ENCODE assay signal across 26 cellular contexts in the genomic region with DNA sequence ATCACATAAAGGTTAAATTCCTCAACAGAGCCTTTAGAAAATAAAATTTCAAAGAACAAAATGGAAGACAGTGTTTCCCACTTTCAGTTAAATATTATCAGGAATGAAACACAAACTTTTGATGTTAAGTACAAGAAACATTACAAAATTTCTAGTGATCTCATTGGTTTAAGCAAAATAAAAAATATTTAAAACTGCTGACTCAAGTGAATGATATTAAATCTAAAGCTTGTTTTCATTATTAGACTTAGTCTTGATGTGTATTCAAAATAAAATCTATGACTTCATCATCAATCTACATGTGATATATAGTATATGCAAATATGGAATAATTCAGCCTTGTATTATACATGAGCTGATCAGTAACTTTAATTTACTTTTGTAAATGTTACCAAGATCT.
A peak's percentile ranks its signal among the peaks of the same experiment; 100 is the strongest.
DNase-seq lines count a peak whose midpoint lies in the region; ATAC-seq, FAIRE-seq and TF ChIP-seq lines count a peak whose summit lies in the region.
"Had no signal": no experiment of that assay in that cellular context is flagged by ENCODE, and none has a peak within 500 bp of the region (broad histone marks: within the 10 kb centered on the region; RNA-seq: fewer than 3 reads in every experiment).

No MANE protein-coding gene starts in this region.

- POLR2A ChIA-PET in A549 (lab: Yijun Ruan, JAX), result no interaction called here
- POLR2A ChIA-PET in IMR-90 (lab: Charles Lee; ENCODE audit: unreplicated experiment), result no interaction called here

- no peak overlapping the region for H2AK9ac ChIP-seq in IMR-90 (replicated peaks; ENCODE audit: low read depth, low read length, poor library complexity)

- no peak overlapping the region for H2BK120ac ChIP-seq in IMR-90 (ENCODE audit: low read depth, low read length)

- intact Hi-C loops in IMR-90 (cut with micrococcal nuclease), result loop anchor here (10.0 kb wide), 1 partner anchor 358 kb away; no protein-coding TSS in a partner anchor
- intact Hi-C loops in pancreas (cut with DNase I), result no loop called here

- CTCF ChIA-PET in A549 (lab: Yijun Ruan, JAX), result no interaction called here
- CTCF ChIA-PET in IMR-90 (lab: Yijun Ruan, JAX), result no interaction called here

- H3K9me1 ChIP-seq in IMR-90 (ENCODE audit: insufficient read depth, low read length), result no peaks in the 10 kb centered on the region

- H3K36me3 Mint-ChIP-seq in glutamatergic neuron (ENCODE audit: unreplicated experiment) (no peaks in the 10 kb centered on the region), type B pancreatic cell (no peaks in the 10 kb centered on the region)

- no peak overlapping the region for H2AFZ ChIP-seq in IMR-90 (replicated peaks; ENCODE audit: low read length, poor library complexity)

- FAIRE-seq in A549 (lab: Jason Lieb, UNC) (no peak), colon (lab: Jason Lieb, UNC) (peak; percentile 45), pancreas (lab: Jason Lieb, UNC) (no peak)
- FAIRE-seq: A204.1, GM12878, GM12892, GM18507, GM19239 had no signal

- no peak for TF ChIP-seq CTCF in A549 (IDR thresholded peaks at IDR 0.05)
- no peak for TF ChIP-seq CTCF in IMR-90 (conservative IDR thresholded peaks at IDR 0.05; ENCODE audit: low read depth, low read length)
- no peak for TF ChIP-seq CTCF in glutamatergic neuron (IDR thresholded peaks at IDR 0.05; ENCODE audit: partially characterized antibody, unreplicated experiment)
- no peak for TF ChIP-seq CTCF in pancreas (IDR thresholded peaks at IDR 0.05)
- TF ChIP-seq CTCF in type B pancreatic cell (conservative IDR thresholded peaks at IDR 0.05), result no peak

- no peak for TF ChIP-seq EP300 in A549 (IDR thresholded peaks at IDR 0.05)

- no peak overlapping the region for H3K23ac ChIP-seq in IMR-90 (ENCODE audit: low read depth, low read length)

- no TSS peak for BruUV-seq in IMR-90 (replicated peaks; lab: Mats Ljungman, UMichigan)

- H4K91ac ChIP-seq in IMR-90 (ENCODE audit: insufficient read depth, low read depth, low read length), result no peak overlapping the region

- H3K9ac ChIP-seq in IMR-90 (ENCODE audit: low read depth, low read length), result no peak overlapping the region
- H3K9ac ChIP-seq: BLaER1 treated with 17β-estradiol and CSF1 and Interleukin-3, amounts not matched to agents 10 nM and 100 nM had no signal

- H3K4me1 Mint-ChIP-seq in glutamatergic neuron (ENCODE audit: low read depth, unreplicated experiment) (peaks cover 21% of the 10 kb centered on the region), type B pancreatic cell (ENCODE audit: unreplicated experiment) (no peaks in the 10 kb centered on the region)
- H3K4me1 Mint-ChIP-seq: B cell had no signal

- H3K27me3 Mint-ChIP-seq in glutamatergic neuron (ENCODE audit: unreplicated experiment) (no peaks in the 10 kb centered on the region), type B pancreatic cell (no peaks in the 10 kb centered on the region)
- H3K27me3 Mint-ChIP-seq: B cell; CD4-positive, alpha-beta T cell had no signal

- H3K27ac ChIP-seq in A549 (no peak overlapping the region), IMR-90 (ENCODE audit: insufficient read depth, low read length) (no peak overlapping the region), pancreas (no peak overlapping the region)
- H3K27ac ChIP-seq: BLaER1 treated with 17β-estradiol and CSF1 and Interleukin-3, amounts not matched to agents 10 nM and 100 nM; C4-2B had no signal

- no peak for DNase-seq in A549 (ENCODE audit: low read depth in 1 of 2, low spot score in 1 of 2)
- DNase-seq in IMR-90, result no peak
- DNase-seq in glutamatergic neuron, result no peak
- DNase-seq in pancreas, result no peak
- DNase-seq in type B pancreatic cell (ENCODE audit: extremely low spot score, unreplicated experiment), result no peak
- DNase-seq: 8988T; AML-193; Caco-2; CD4-positive, alpha-beta T cell; CD8-positive, alpha-beta T cell; DMS153; DMS53; DMS79; DND-41; GDM1 had no signal

- H3K27ac Mint-ChIP-seq in glutamatergic neuron (ENCODE audit: unreplicated experiment) (peak overlapping the region; percentile 1), type B pancreatic cell (no peak overlapping the region)
- H3K27ac Mint-ChIP-seq: B cell; CD4-positive, alpha-beta T cell; CD8-positive, alpha-beta T cell had no signal

- H3K9me3 Mint-ChIP-seq in glutamatergic neuron (ENCODE audit: unreplicated experiment), result peaks cover 3% of the 10 kb centered on the region
- no peaks in the 10 kb centered on the region for H3K9me3 Mint-ChIP-seq in type B pancreatic cell
- H3K9me3 Mint-ChIP-seq: CD4-positive, alpha-beta T cell; CD8-positive, alpha-beta T cell had no signal

- H3K14ac ChIP-seq in IMR-90 (replicated peaks; ENCODE audit: low read depth, low read length), result no peak overlapping the region

- no peak overlapping the region for H3K4me3 Mint-ChIP-seq in glutamatergic neuron (ENCODE audit: unreplicated experiment)
- no peak overlapping the region for H3K4me3 Mint-ChIP-seq in type B pancreatic cell
- H3K4me3 Mint-ChIP-seq: B cell; CD4-positive, alpha-beta T cell; CD8-positive, alpha-beta T cell had no signal

- dilution Hi-C loops in IMR-90 (cut with HindIII; ENCODE audit: low sequenced_read_pairs, unreplicated experiment), result no loop called here

- H3K4me1 ChIP-seq in A549 (no peaks in the 10 kb centered on the region), IMR-90 (ENCODE audit: control insufficient read depth, insufficient read depth, low read length) (no peaks in the 10 kb centered on the region; the same call in 1 of the 2 replicates), pancreas (no peaks in the 10 kb centered on the region)
- H3K4me1 ChIP-seq: BLaER1 treated with 17β-estradiol and CSF1 and Interleukin-3, amounts not matched to agents 10 nM and 100 nM; Caco-2 had no signal

- no peak overlapping the region for H2BK5ac ChIP-seq in IMR-90 (ENCODE audit: low read depth, low read length, poor library complexity, severe bottlenecking)

- no peak overlapping the region for H4K5ac ChIP-seq in IMR-90 (ENCODE audit: low read depth, low read length)

- H2AK5ac ChIP-seq in IMR-90 (ENCODE audit: low read depth, low read length), result no peak overlapping the region

- H3K4me2 ChIP-seq in A549 (no peak overlapping the region), IMR-90 (ENCODE audit: low read depth, low read length) (no peak overlapping the region)
- H3K4me2 ChIP-seq: BLaER1 treated with 17β-estradiol and CSF1 and Interleukin-3, amounts not matched to agents 10 nM and 100 nM had no signal

- H3K18ac ChIP-seq in IMR-90 (ENCODE audit: low read depth, low read length), result no peak overlapping the region

- no peak overlapping the region for H2BK15ac ChIP-seq in IMR-90 (ENCODE audit: low read depth, low read length)

- ATAC-seq in A549 (no peak), IMR-90 (ENCODE audit: low read depth) (no peak), HG02852 (IDR thresholded peaks at IDR 0.05; ENCODE audit: unreplicated experiment) (no peak), pancreas (no peak), GM21576 (IDR thresholded peaks at IDR 0.05; ENCODE audit: unreplicated experiment) (no peak)
- ATAC-seq: CD8-positive, alpha-beta T cell; GM12878 had no signal

- H3K36me3 ChIP-seq in IMR-90 (ENCODE audit: control insufficient read depth, insufficient read depth, low read length), result no peaks in the 10 kb centered on the region
- H3K36me3 ChIP-seq in pancreas, result no peaks in the 10 kb centered on the region

- H3K4ac ChIP-seq in IMR-90 (ENCODE audit: low read depth, low read length), result no peak overlapping the region

- H3K4me3 ChIP-seq in A549, result no peak overlapping the region
- no peak overlapping the region for H3K4me3 ChIP-seq in IMR-90 (ENCODE audit: insufficient read depth, low read depth, low read length)
- no peak overlapping the region for H3K4me3 ChIP-seq in pancreas
- H3K4me3 ChIP-seq: BLaER1 treated with 17β-estradiol and CSF1 and Interleukin-3, amounts not matched to agents 10 nM and 100 nM; GM12878 had no signal

- H4K20me1 ChIP-seq in IMR-90 (ENCODE audit: insufficient read depth, low read length), result no peaks in the 10 kb centered on the region
- H4K20me1 ChIP-seq: BLaER1 treated with 17β-estradiol and CSF1 and Interleukin-3, amounts not matched to agents 10 nM and 100 nM had no signal

- TF ChIP-seq POLR2A in A549 (IDR thresholded peaks at IDR 0.05; ENCODE audit: low read length), result no peak
- no peak for TF ChIP-seq POLR2A in IMR-90 (IDR thresholded peaks at IDR 0.05; ENCODE audit: low read depth, low read length)

- H3K56ac ChIP-seq in IMR-90 (ENCODE audit: extremely low read depth, insufficient read depth, low read length), result no peak overlapping the region

- H3K79me1 ChIP-seq in IMR-90 (ENCODE audit: low read depth in 1 of 2, low read length in 2 of 2), result no peaks in the 10 kb centered on the region

- H3K27me3 ChIP-seq in IMR-90 (ENCODE audit: control insufficient read depth, insufficient read depth, low read length) (no peaks in the 10 kb centered on the region), pancreas (no peaks in the 10 kb centered on the region)
- H3K27me3 ChIP-seq: BLaER1 treated with 17β-estradiol and CSF1 and Interleukin-3, amounts not matched to agents 10 nM and 100 nM had no signal

- H4K8ac ChIP-seq in IMR-90 (ENCODE audit: low read depth in 2 of 2, low read length in 2 of 2), result no peak overlapping the region

- H3K9me3 ChIP-seq in A549 (no peaks in the 10 kb centered on the region), IMR-90 (ENCODE audit: control insufficient read depth, insufficient read depth, low read length) (no peaks in the 10 kb centered on the region), pancreas (no peaks in the 10 kb centered on the region)
- H3K9me3 ChIP-seq: BLaER1 treated with 17β-estradiol and CSF1 and Interleukin-3, amounts not matched to agents 10 nM and 100 nM; Caco-2 had no signal

- H2BK20ac ChIP-seq in IMR-90 (ENCODE audit: low read depth, low read length), result no peak overlapping the region

- TF ChIP-seq RAD21 in A549 (conservative IDR thresholded peaks at IDR 0.05 in 1 of 2, IDR thresholded peaks at IDR 0.05 in 1 of 2) (no peak), IMR-90 (IDR thresholded peaks at IDR 0.05; ENCODE audit: low read length) (no peak)

- in situ Hi-C loops in IMR-90 (cut with MboI; ENCODE audit: low sequenced_read_pairs), result no loop called here

TF ChIP-seq in A549, 52 proteins besides CTCF, POLR2A, EP300 and RAD21:
- TF ChIP-seq FOSL2 (IDR thresholded peaks at IDR 0.05) (no peak), FOSL2 (CRISPR knock-in tag; IDR thresholded peaks at IDR 0.05) (no peak), MAFK (IDR thresholded peaks at IDR 0.05; ENCODE audit: partially characterized antibody) (peak; percentile 70)

TF ChIP-seq in IMR-90, 13 proteins besides CTCF, POLR2A, EP300 and RAD21:
- no peak for TF ChIP-seq RFX5 (IDR thresholded peaks at IDR 0.05; ENCODE audit: low read depth, low read length)
- TF ChIP-seq MAFK (IDR thresholded peaks at IDR 0.05; ENCODE audit: low read depth, low read length), result peak; percentile 86
- no peak for TF ChIP-seq BHLHE40 (IDR thresholded peaks at IDR 0.05; ENCODE audit: low read depth, low read length)
- no peak for TF ChIP-seq CEBPB (IDR thresholded peaks at IDR 0.05; ENCODE audit: low read depth, low read length)
